In the genomic region with DNA sequence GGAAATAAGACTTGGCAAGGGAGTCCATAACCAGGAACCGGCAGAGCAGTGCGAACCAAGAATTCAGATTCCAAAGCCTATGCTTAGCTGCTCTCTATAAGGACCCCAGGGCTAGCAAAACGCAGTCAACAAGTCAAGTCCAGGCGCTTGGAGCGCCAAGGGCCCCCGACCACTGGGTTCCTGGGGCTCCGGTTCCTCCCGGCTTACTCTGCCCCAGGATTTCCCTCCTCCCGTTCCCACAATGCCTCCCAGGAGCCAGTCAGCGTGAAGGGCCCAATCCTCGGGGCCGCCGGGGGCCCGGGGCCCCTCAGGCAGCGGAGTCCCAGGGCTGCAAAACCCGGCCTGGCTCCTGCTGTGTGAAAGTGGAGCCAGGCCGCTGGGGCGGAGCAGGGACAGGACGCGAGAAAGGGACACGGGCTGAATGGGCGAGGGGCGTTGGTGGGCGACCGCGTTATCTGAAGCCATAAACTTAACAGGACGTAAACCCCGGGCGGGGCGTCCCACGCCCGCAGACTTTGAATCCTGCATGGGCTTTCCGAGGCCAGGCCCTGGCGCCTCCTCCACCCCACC, we compare ENCODE assay signal across 8 cellular contexts. TPM values are rescaled to one million over a fixed set of nuclear protein-coding genes. Genes with fewer than 3 reads are reported as not detected.
A peak's percentile ranks its signal among the peaks of the same experiment; 100 is the strongest.
DNase-seq lines count a peak whose midpoint lies in the region; ATAC-seq, FAIRE-seq and TF ChIP-seq lines count a peak whose summit lies in the region.

No MANE protein-coding gene starts in this region.

- WGBS in right lobe of liver (ENCODE audit: insufficient coverage, low coverage, low lambda C conversion rate, missing lambda C conversion rate) = 0% methylated on average over 2 of the region's 34 CpGs

- no peaks in the 10 kb centered on the region for H3K36me3 Mint-ChIP-seq in activated CD4-positive, alpha-beta T cell treated with anti-CD3 and anti-CD28 coated beads, Interleukin-2, amount 10 ng/mL, durations not matched to agents 24 days and 14 days (ENCODE audit: low read depth)

- H3K9me3 ChIP-seq in right lobe of liver = no peaks in the 10 kb centered on the region

- no peak for TF ChIP-seq CTCF in right lobe of liver (IDR thresholded peaks at IDR 0.05)

- H3K27ac Mint-ChIP-seq in activated CD4-positive, alpha-beta T cell treated with anti-CD3 and anti-CD28 coated beads, Interleukin-2, amount 10 ng/mL, durations not matched to agents 24 days and 14 days = no peak overlapping the region

- H3K4me3 Mint-ChIP-seq in activated CD4-positive, alpha-beta T cell treated with anti-CD3 and anti-CD28 coated beads, Interleukin-2, amount 10 ng/mL, durations not matched to agents 24 days and 14 days = peak overlapping the region; percentile 30

- DNase-seq in NCI-H2081 (lab: John Stamatoyannopoulos, UW) (peak; percentile 87 to 93), NCI-H2081 treated with DMSO at 0.1 percent for 48 hours (lab: John Stamatoyannopoulos, UW) (no peak), NCI-H1417 treated with DMSO at 0.1 percent for 48 hours (lab: John Stamatoyannopoulos, UW) (peak; percentile 59), ecto neural progenitor cell (ENCODE audit: low spot score) (peak; percentile 97), right lobe of liver (peak; percentile 49 to 73 (median 60)), H54 (ENCODE audit: insufficient read length, low spot score) (no peak)
- peak; percentile 77 for DNase-seq in activated CD4-positive, alpha-beta T cell treated with anti-CD3 and anti-CD28 coated beads, Interleukin-2, amount 10 ng/mL, durations not matched to agents 24 days and 14 days
- peak; percentile 67 for DNase-seq in stimulated activated CD4-positive, alpha-beta T cell treated with anti-CD3 and anti-CD28 coated beads, Interleukin-4, amount 100 ng/mL, for 1 hour

- peaks cover 0 to 32% (median 22%) of the 10 kb centered on the region in 4 donors for H3K36me3 ChIP-seq in right lobe of liver

- ATAC-seq in right lobe of liver = peak; percentile 5 to 48 (median 32)

- no peaks in the 10 kb centered on the region for H3K9me3 Mint-ChIP-seq in activated CD4-positive, alpha-beta T cell treated with anti-CD3 and anti-CD28 coated beads, Interleukin-2, amount 10 ng/mL, durations not matched to agents 24 days and 14 days

- intact Hi-C loops in activated CD4-positive, alpha-beta T cell treated with anti-CD3 and anti-CD28 coated beads, Interleukin-2, amount 10 ng/mL, durations not matched to agents 24 days and 14 days (cut with micrococcal nuclease) = no loop called here
- intact Hi-C loops in right lobe of liver (cut with DNase I) = no loop called here

- H3K27ac ChIP-seq in right lobe of liver = peak overlapping the region in 2 of 3 donors; percentile 87 to 92

- peaks cover 3% of the 10 kb centered on the region for H3K27me3 Mint-ChIP-seq in activated CD4-positive, alpha-beta T cell treated with anti-CD3 and anti-CD28 coated beads, Interleukin-2, amount 10 ng/mL, durations not matched to agents 24 days and 14 days

- TF ChIP-seq POLR2A in right lobe of liver (IDR thresholded peaks at IDR 0.05) = no peak
- no peak for TF ChIP-seq POLR2A in H54 (IDR thresholded peaks at IDR 0.05; ENCODE audit: low read depth, low read length)

- H3K4me1 Mint-ChIP-seq in activated CD4-positive, alpha-beta T cell treated with anti-CD3 and anti-CD28 coated beads, Interleukin-2, amount 10 ng/mL, durations not matched to agents 24 days and 14 days = peaks cover 3% of the 10 kb centered on the region

- H3K27me3 ChIP-seq in right lobe of liver = no peaks in the 10 kb centered on the region

- H3K4me1 ChIP-seq in right lobe of liver = peaks cover 0 to 16% (median 6%) of the 10 kb centered on the region in 4 donors

- peak overlapping the region; percentile 68 to 80 (median 69) for H3K4me3 ChIP-seq in right lobe of liver

- FAIRE-seq in H54 (lab: Jason Lieb, UNC) = no peak

RNA-seq across cellular contexts. Expression of a gene that starts 1.5 kb away (rescaled TPM):
- total RNA-seq in activated CD4-positive, alpha-beta T cell treated with anti-CD3 and anti-CD28 coated beads, Interleukin-2, amount 10 ng/mL, durations not matched to agents 24 days and 14 days = 0.51 TPM in 1 of 2 replicates, not detected in the other
- 1,000 to 10,000 TPM in 1 of 6 experiments, 100 to 1,000 TPM in 5; 149 to 1,003 (median 436) TPM for total RNA-seq in right lobe of liver

RNA-seq across cellular contexts. Expression of a gene that starts 45.5 kb away (rescaled TPM):
- 2.4 and 2.7 TPM in 2 replicates for total RNA-seq in activated CD4-positive, alpha-beta T cell treated with anti-CD3 and anti-CD28 coated beads, Interleukin-2, amount 10 ng/mL, durations not matched to agents 24 days and 14 days
- total RNA-seq in right lobe of liver = 1,000 to 10,000 TPM in 2 of 6 experiments, 100 to 1,000 TPM in 4; 148 to 1,377 (median 478) TPM

RNA-seq across cellular contexts. Expression of a gene that starts 54.6 kb away (rescaled TPM):
- total RNA-seq in activated CD4-positive, alpha-beta T cell treated with anti-CD3 and anti-CD28 coated beads, Interleukin-2, amount 10 ng/mL, durations not matched to agents 24 days and 14 days = not detected in 2 replicates
- not detected for total RNA-seq in right lobe of liver

Comparison
In these comparisons a context has a peak if more than half of its experiments do, and no peak if none do; other contexts are left out.
1. DNase-seq: peak in NCI-H2081 (2 of 2), NCI-H1417 treated with DMSO at 0.1 percent for 48 hours (single experiment), activated CD4-positive, alpha-beta T cell treated with anti-CD3 and anti-CD28 coated beads, Interleukin-2, amount 10 ng/mL, durations not matched to agents 24 days and 14 days (single experiment), ecto neural progenitor cell (single experiment), right lobe of liver (3 of 3) and stimulated activated CD4-positive, alpha-beta T cell treated with anti-CD3 and anti-CD28 coated beads, Interleukin-4, amount 100 ng/mL, for 1 hour (single experiment); none in NCI-H2081 treated with DMSO at 0.1 percent for 48 hours (single experiment) and H54 (single experiment).
2. RNA of a gene that starts 1.5 kb away (total RNA-seq): 149 to 1,003 TPM in right lobe of liver; 0.51 TPM in activated CD4-positive, alpha-beta T cell treated with anti-CD3 and anti-CD28 coated beads, Interleukin-2, amount 10 ng/mL, durations not matched to agents 24 days and 14 days; every median in the first group is over 10 times any median in the second.
3. RNA of a gene that starts 45.5 kb away (total RNA-seq): 148 to 1,377 TPM in right lobe of liver; 2.4 to 2.7 TPM in activated CD4-positive, alpha-beta T cell treated with anti-CD3 and anti-CD28 coated beads, Interleukin-2, amount 10 ng/mL, durations not matched to agents 24 days and 14 days; every median in the first group is over 10 times any median in the second.